ENCODE assay signal across 11 cellular contexts in the genomic region with DNA sequence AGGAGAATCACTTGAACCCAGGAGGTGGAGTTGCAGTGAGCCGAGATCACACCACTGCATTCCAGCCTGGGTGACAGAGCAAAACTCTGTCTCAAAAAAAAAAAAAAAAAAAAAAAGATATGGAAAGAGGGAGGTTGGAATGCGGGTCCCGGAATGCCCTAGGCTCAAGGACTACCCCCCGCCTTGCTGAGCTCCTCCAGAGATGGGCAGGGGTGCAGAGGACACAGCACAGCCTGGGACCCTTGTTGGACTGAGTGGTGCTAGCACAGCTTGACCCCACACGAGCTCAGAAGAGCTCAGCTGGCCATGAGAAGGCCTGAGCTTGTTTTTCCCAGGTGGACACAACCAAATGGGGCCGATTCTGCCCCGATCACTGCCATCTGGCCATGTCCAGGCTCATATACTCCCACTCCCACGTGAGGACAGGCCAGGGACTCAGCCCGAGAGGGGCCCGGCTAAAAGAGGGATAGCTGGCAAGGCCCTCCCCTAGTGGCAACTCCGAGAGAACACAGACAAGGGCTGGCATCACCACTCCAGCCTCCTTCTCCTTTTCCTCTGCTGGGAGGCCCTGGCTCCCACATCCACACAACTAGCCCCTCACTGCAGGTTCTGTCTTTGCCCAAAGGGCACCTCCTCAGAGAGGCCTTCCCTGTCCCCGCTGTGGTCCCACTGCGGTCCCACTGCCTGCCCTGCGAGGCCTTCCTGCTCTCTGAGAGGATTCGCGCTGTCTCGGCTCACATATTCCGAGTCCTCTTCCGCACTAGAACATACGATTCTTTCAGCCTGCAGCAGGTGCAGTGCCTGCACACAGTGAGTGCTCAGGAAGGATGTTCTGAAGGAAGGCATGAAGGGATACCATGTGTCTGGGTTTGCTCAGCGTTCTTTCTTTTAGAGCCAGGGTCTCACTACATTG. TPM values are rescaled to one million over a fixed set of nuclear protein-coding genes. Genes with fewer than 3 reads are reported as not detected.
DNase-seq lines count a peak whose midpoint lies in the region; ATAC-seq, FAIRE-seq and TF ChIP-seq lines count a peak whose summit lies in the region.
"Had no signal": no experiment of that assay in that cellular context is flagged by ENCODE, and none has a peak within 500 bp of the region (broad histone marks: within the 10 kb centered on the region; RNA-seq: fewer than 3 reads in every experiment).

No MANE protein-coding gene starts in this region.

- H3K27me3 ChIP-seq in Panc1 (ENCODE audit: control insufficient read depth, insufficient read depth, low read length) = no peaks in the 10 kb centered on the region
- no peaks in the 10 kb centered on the region for H3K27me3 ChIP-seq in trophoblast cell (ENCODE audit: insufficient read depth, low read length)
- H3K27me3 ChIP-seq: body of pancreas had no signal

- H3K14ac ChIP-seq in trophoblast cell (ENCODE audit: low read length) = peak overlapping the region; percentile 76

- in situ Hi-C loops in Panc1 (cut with HindIII; ENCODE audit: low pct_unique_long_range_greater_than_20kb, low sequenced_read_pairs) = no loop called here

- peak overlapping the region; percentile 34 for H3K18ac ChIP-seq in trophoblast cell (ENCODE audit: low read length)

- H3K79me2 ChIP-seq in trophoblast cell (ENCODE audit: control insufficient read depth, insufficient read depth, low read length, poor library complexity) = no peaks in the 10 kb centered on the region

- peaks cover 62% of the 10 kb centered on the region for H3K4me1 ChIP-seq in A549
- H3K4me1 ChIP-seq in Panc1 (ENCODE audit: control insufficient read depth, insufficient read depth, low read length) = peaks cover 31% of the 10 kb centered on the region
- H3K4me1 ChIP-seq in trophoblast cell (ENCODE audit: control insufficient read depth in 1 of 2, insufficient read depth in 2 of 2, low read length in 2 of 2) = peaks cover 26 to 34% of the 10 kb centered on the region in 2 experiments

- no peak overlapping the region for H4K12ac ChIP-seq in trophoblast cell (ENCODE audit: low read depth, low read length)

- H3K27ac Mint-ChIP-seq in glutamatergic neuron (ENCODE audit: unreplicated experiment) = peak overlapping the region; percentile 66
- H3K27ac Mint-ChIP-seq in progenitor cell of endocrine pancreas = no peak overlapping the region

- TF ChIP-seq CTCF in A549 (IDR thresholded peaks at IDR 0.05) (no peak), Panc1 (IDR thresholded peaks at IDR 0.05) (peak; percentile 54), glutamatergic neuron (IDR thresholded peaks at IDR 0.05; ENCODE audit: partially characterized antibody, unreplicated experiment) (no peak), progenitor cell of endocrine pancreas (IDR thresholded peaks at IDR 0.05; ENCODE audit: unreplicated experiment) (no peak)

- H4K91ac ChIP-seq in trophoblast cell (ENCODE audit: low read depth, low read length) = peak overlapping the region; percentile 82

- TF ChIP-seq POLR2A in A549 (IDR thresholded peaks at IDR 0.05; ENCODE audit: low read length) = no peak

- no TSS peak for BruUV-seq in Panc1 (replicated peaks; lab: Mats Ljungman, UMichigan)

- peaks cover 26% of the 10 kb centered on the region for H3K79me1 ChIP-seq in trophoblast cell (ENCODE audit: low read length)

- TF ChIP-seq RAD21 in A549 (conservative IDR thresholded peaks at IDR 0.05 in 1 of 2, IDR thresholded peaks at IDR 0.05 in 1 of 2) = no peak

- peaks cover 11% of the 10 kb centered on the region for H3K9me3 Mint-ChIP-seq in glutamatergic neuron (ENCODE audit: unreplicated experiment)
- H3K9me3 Mint-ChIP-seq in progenitor cell of endocrine pancreas (ENCODE audit: low read depth) = no peaks in the 10 kb centered on the region

- peak overlapping the region; percentile 43 for H2AK5ac ChIP-seq in trophoblast cell (ENCODE audit: low read length)

- H3K4ac ChIP-seq in trophoblast cell (ENCODE audit: low read depth, low read length) = peak overlapping the region; percentile 24

- H3K36me3 Mint-ChIP-seq in glutamatergic neuron (ENCODE audit: unreplicated experiment) (no peaks in the 10 kb centered on the region), progenitor cell of endocrine pancreas (ENCODE audit: insufficient read depth) (no peaks in the 10 kb centered on the region)

- DNase-seq in A549 (ENCODE audit: low read depth in 1 of 2, low spot score in 1 of 2) (peak in 1 of 2 experiments; percentile 46), Panc1 (ENCODE audit: low read depth, low spot score) (no peak), glutamatergic neuron (peak; percentile 15), trophoblast cell (no peak), T-helper 2 cell (no peak), progenitor cell of endocrine pancreas (ENCODE audit: low spot score, unreplicated experiment) (no peak), HuH-7 (ENCODE audit: low spot score) (no peak)
- DNase-seq: body of pancreas, NCI-H187 treated with DMSO at 0.1 percent for 48 hours had no signal

- peak overlapping the region; percentile 0 for H2AFZ ChIP-seq in trophoblast cell (ENCODE audit: insufficient read depth, low read length, poor library complexity)

- ATAC-seq in A549 (peak; percentile 11 to 12; a peak in 2 of 6 replicates), Panc1 (no peak), HG02763 (IDR thresholded peaks at IDR 0.05; ENCODE audit: unreplicated experiment) (no peak)

- H3K27ac ChIP-seq in A549 (peak overlapping the region; percentile 90 to 95), Panc1 (ENCODE audit: low read length) (peak overlapping the region; percentile 69), trophoblast cell (ENCODE audit: low read depth, low read length) (peak overlapping the region; percentile 93)

- peak overlapping the region; percentile 87 for H2BK5ac ChIP-seq in trophoblast cell (ENCODE audit: low read depth, low read length, poor library complexity)

- H4K8ac ChIP-seq in trophoblast cell (ENCODE audit: low read depth, low read length) = peak overlapping the region; percentile 17

- H3K9me3 ChIP-seq in A549 (no peaks in the 10 kb centered on the region), Panc1 (ENCODE audit: control insufficient read depth, insufficient read depth, low read depth, low read length) (no peaks in the 10 kb centered on the region), trophoblast cell (ENCODE audit: insufficient read depth, low read depth, low read length) (peaks cover 3% of the 10 kb centered on the region)
- H3K9me3 ChIP-seq: body of pancreas had no signal

- no peak overlapping the region for H3K9ac ChIP-seq in trophoblast cell (ENCODE audit: low read length)

- H3K36me3 ChIP-seq in Panc1 (ENCODE audit: control insufficient read depth, insufficient read depth, low read length) = no peaks in the 10 kb centered on the region
- H3K36me3 ChIP-seq in trophoblast cell (ENCODE audit: control insufficient read depth in 1 of 2, insufficient read depth in 2 of 2, low read length in 2 of 2) = no peaks in the 10 kb centered on the region

- TF ChIP-seq EP300 in A549 (IDR thresholded peaks at IDR 0.05) = no peak

- H3K27me3 Mint-ChIP-seq in glutamatergic neuron (ENCODE audit: unreplicated experiment) = peaks cover 9% of the 10 kb centered on the region
- H3K27me3 Mint-ChIP-seq in progenitor cell of endocrine pancreas = peaks cover 13% of the 10 kb centered on the region

- H3K23ac ChIP-seq in trophoblast cell (ENCODE audit: low read length) = no peak overlapping the region

- H3K4me3 Mint-ChIP-seq in glutamatergic neuron (ENCODE audit: unreplicated experiment) (no peak overlapping the region), progenitor cell of endocrine pancreas (ENCODE audit: low read depth) (no peak overlapping the region)

- peak overlapping the region; percentile 65 for H2BK12ac ChIP-seq in trophoblast cell (ENCODE audit: low read length)

- peak overlapping the region; percentile 78 for H2BK120ac ChIP-seq in trophoblast cell (ENCODE audit: insufficient read depth, low read length, poor library complexity)

- H3K4me1 Mint-ChIP-seq in glutamatergic neuron (ENCODE audit: low read depth, unreplicated experiment) (peaks cover 38% of the 10 kb centered on the region), progenitor cell of endocrine pancreas (ENCODE audit: low read depth) (peaks cover 28% of the 10 kb centered on the region)

- intact Hi-C loops in Panc1 (cut with micrococcal nuclease; ENCODE audit: unreplicated experiment) = no loop called here

- CTCF ChIA-PET in A549 (lab: Yijun Ruan, JAX) (interaction anchor here (0.7 to 17.0 kb wide), 14 partner anchors 10 to 149 kb away, joined by 3 to 817 read pairs (median 14); partner anchors contain the start of genes COL1A1, PPP1R9B, SGCA and TMEM92), Panc1 (lab: Charles Lee) (interaction anchor here (0.5 to 1.2 kb wide), 4 partner anchors 23 to 135 kb away, joined by 3 to 4 read pairs (median 4); no protein-coding TSS in a partner anchor)

- 91% methylated on average over 21 of the region's 21 CpGs for WGBS in A549 (ENCODE audit: missing lambda C conversion rate)
- no CpG with 5 or more reads among the region's 21 CpGs for WGBS in trophoblast cell (ENCODE audit: extremely low coverage, insufficient coverage, insufficient read length)

- H3K4me2 ChIP-seq in A549 = peak overlapping the region; percentile 71; the same call in 2 of the 3 replicates
- H3K4me2 ChIP-seq in trophoblast cell (ENCODE audit: low read length) = no peak overlapping the region

- H3K4me3 ChIP-seq in A549 (no peak overlapping the region), Panc1 (ENCODE audit: low read depth in 2 of 2, low read length in 2 of 2) (no peak overlapping the region), trophoblast cell (ENCODE audit: low read depth, low read length) (no peak overlapping the region)
- H3K4me3 ChIP-seq: body of pancreas had no signal

- no peak for FAIRE-seq in A549 (lab: Jason Lieb, UNC)

- POLR2A ChIA-PET in A549 (lab: Yijun Ruan, JAX) (interaction anchor here (1.5 to 2.4 kb wide), 4 partner anchors 8 to 25 kb away, joined by 5 to 14 read pairs (median 8); no protein-coding TSS in a partner anchor), Panc1 (lab: Charles Lee) (interaction anchor here (0.8 kb wide), 1 partner anchor 15 kb away, joined by 3 read pairs; no protein-coding TSS in a partner anchor)

RNA-seq across cellular contexts. Expression of gene SGCA, which starts 11.0 kb away (rescaled TPM):
- 0.44 and 0.90 TPM in 2 replicates for polyA plus RNA-seq in A549 (2011; rRNA removed)
- polyA plus RNA-seq in A549 (2012; cell fraction: cytosol; rRNA removed) = 1.8 and 3.2 TPM in 2 replicates
- polyA plus RNA-seq in A549 (2012; cell fraction: nucleus; rRNA removed) = 1.2 and 1.9 TPM in 2 replicates
- 1.5 to 3.4 TPM (median 1.9 TPM) in 3 replicates for polyA plus RNA-seq in A549 (2017; fragmentation: RNase III; extraction: RNeasy Plus Mini Kit Qiagen cat#74134 plus additional on column Dnase treatment)
- not detected in 2 replicates for polyA minus RNA-seq in A549 (2011; rRNA and poly(A)+ RNA removed)
- not detected for total RNA-seq in Panc1 (2021; ENCODE audit: unreplicated experiment)
- not detected for polyA plus RNA-seq in Panc1 (2012; ENCODE audit: insufficient read length)
- total RNA-seq in glutamatergic neuron (ENCODE audit: unreplicated experiment) = 1.3 TPM
- polyA plus RNA-seq in trophoblast cell (2013) = not detected in 2 replicates
- not detected in 2 replicates for total RNA-seq in progenitor cell of endocrine pancreas
- total RNA-seq: renal cortical epithelial cell had no signal

RNA-seq across cellular contexts. Expression of gene COL1A1, which starts 24.6 kb away (rescaled TPM):
- 4.4 and 4.6 TPM in 2 replicates for polyA plus RNA-seq in A549 (2011; rRNA removed)
- 14.2 and 19.6 TPM in 2 replicates for polyA plus RNA-seq in A549 (2012; cell fraction: cytosol; rRNA removed)
- 66.1 and 69.4 TPM in 2 replicates for polyA plus RNA-seq in A549 (2012; cell fraction: nucleus; rRNA removed)
- 18.1 to 34.3 TPM (median 31.6 TPM) in 3 replicates for polyA plus RNA-seq in A549 (2017; fragmentation: RNase III; extraction: RNeasy Plus Mini Kit Qiagen cat#74134 plus additional on column Dnase treatment)
- polyA minus RNA-seq in A549 (2011; rRNA and poly(A)+ RNA removed) = 10.9 TPM in 2 replicates
- 52.7 TPM for total RNA-seq in Panc1 (2021; ENCODE audit: unreplicated experiment)
- 67.6 TPM for polyA plus RNA-seq in Panc1 (2012; ENCODE audit: insufficient read length)
- total RNA-seq in glutamatergic neuron (ENCODE audit: unreplicated experiment) = 10.1 TPM
- 548 and 582 TPM in 2 replicates for polyA plus RNA-seq in trophoblast cell (2013)
- 26.7 and 38.4 TPM in 2 replicates for total RNA-seq in progenitor cell of endocrine pancreas

RNA-seq across cellular contexts. Expression of gene PPP1R9B, which starts 26.3 kb away (rescaled TPM):
- 16.8 and 22.0 TPM in 2 replicates for polyA plus RNA-seq in A549 (2011; rRNA removed)
- 18.9 and 19.4 TPM in 2 replicates for polyA plus RNA-seq in A549 (2012; cell fraction: cytosol; rRNA removed)
- polyA plus RNA-seq in A549 (2012; cell fraction: nucleus; rRNA removed) = 35.8 and 44.2 TPM in 2 replicates
- polyA plus RNA-seq in A549 (2017; fragmentation: RNase III; extraction: RNeasy Plus Mini Kit Qiagen cat#74134 plus additional on column Dnase treatment) = 32.4 to 40.6 TPM (median 35.8 TPM) in 3 replicates
- 25.9 and 27.1 TPM in 2 replicates for polyA minus RNA-seq in A549 (2011; rRNA and poly(A)+ RNA removed)
- 114 TPM for total RNA-seq in Panc1 (2021; ENCODE audit: unreplicated experiment)
- polyA plus RNA-seq in Panc1 (2012; ENCODE audit: insufficient read length) = 149 TPM
- total RNA-seq in glutamatergic neuron (ENCODE audit: unreplicated experiment) = 74.0 TPM
- polyA plus RNA-seq in trophoblast cell (2013) = 23.2 and 23.4 TPM in 2 replicates
- total RNA-seq in progenitor cell of endocrine pancreas = 34.3 and 35.7 TPM in 2 replicates

RNA-seq across cellular contexts. Expression of gene SAMD14, which starts 46.9 kb away (rescaled TPM):
- polyA plus RNA-seq in A549 (2011; rRNA removed) = 0.12 and 0.15 TPM in 2 replicates
- polyA plus RNA-seq in A549 (2012; cell fraction: cytosol; rRNA removed) = 0.22 and 0.31 TPM in 2 replicates
- 1.5 and 1.8 TPM in 2 replicates for polyA plus RNA-seq in A549 (2012; cell fraction: nucleus; rRNA removed)
- polyA plus RNA-seq in A549 (2017; fragmentation: RNase III; extraction: RNeasy Plus Mini Kit Qiagen cat#74134 plus additional on column Dnase treatment) = 0.42 to 0.75 TPM (median 0.74 TPM) in 3 replicates
- 0.58 and 0.83 TPM in 2 replicates for polyA minus RNA-seq in A549 (2011; rRNA and poly(A)+ RNA removed)
- 6.9 TPM for total RNA-seq in Panc1 (2021; ENCODE audit: unreplicated experiment)
- 8.6 TPM for polyA plus RNA-seq in Panc1 (2012; ENCODE audit: insufficient read length)
- 95.0 TPM for total RNA-seq in glutamatergic neuron (ENCODE audit: unreplicated experiment)
- 6.9 and 7.4 TPM in 2 replicates for polyA plus RNA-seq in trophoblast cell (2013)
- total RNA-seq in progenitor cell of endocrine pancreas = 6.0 and 7.7 TPM in 2 replicates
- total RNA-seq: body of pancreas had no signal

Comparison
In these comparisons a context has a peak if more than half of its experiments do, and no peak if none do; other contexts are left out.
1. ATAC-seq: peak in A549 (2 of 2); none in Panc1 (single experiment) and HG02763 (single experiment).
2. Peak in every context shown above with its lines, with median percentiles within 50 percentile points of each other: H3K27ac ChIP-seq.